17 cellular contexts compared by ENCODE assay signal in genomic region chr18:37341473-37342086, GRCh38.
"Had no signal": no experiment of that assay in that cellular context is flagged by ENCODE, and none has a peak within 500 bp of the region (broad histone marks: within the 10 kb centered on the region; RNA-seq: fewer than 3 reads in every experiment).

No MANE protein-coding gene starts in this region.

- H3K27ac ChIP-seq: hepatocyte, ovary, right atrium auricular region, sigmoid colon, skin epidermis, stomach, thoracic aorta, transverse colon had no signal

- H3K36me3 ChIP-seq: ovary, right atrium auricular region, sigmoid colon, stomach, thoracic aorta, transverse colon had no signal

- DNase-seq: erythroblast; foreskin melanocyte; head of caudate nucleus; left colon; naive thymus-derived CD4-positive, alpha-beta T cell; nephron progenitor cell; ovary; sigmoid colon; stimulated activated CD4-positive, alpha-beta T cell treated with anti-CD3 and anti-CD28 coated beads, Interleukin-2, amount 100 ng/mL, for 24 hours; stimulated activated naive CD4-positive, alpha-beta T cell; stomach; substantia nigra; transverse colon had no signal

- ATAC-seq: left colon; naive thymus-derived CD4-positive, alpha-beta T cell had no signal

- H3K27me3 ChIP-seq: ovary, right atrium auricular region had no signal

- H3K4me3 ChIP-seq: hepatocyte, ovary, right atrium auricular region, sigmoid colon, skin epidermis, stomach, thoracic aorta, transverse colon had no signal

- H3K9me3 ChIP-seq: ovary, right atrium auricular region, sigmoid colon, stomach, thoracic aorta, transverse colon had no signal

- H3K4me2 ChIP-seq: hepatocyte had no signal

- H3K4me1 ChIP-seq: right atrium auricular region, sigmoid colon, stomach, transverse colon had no signal

- H3K79me2 ChIP-seq: hepatocyte had no signal
